Comparison of ENCODE assay signal across 20 cellular contexts in the genomic region with DNA sequence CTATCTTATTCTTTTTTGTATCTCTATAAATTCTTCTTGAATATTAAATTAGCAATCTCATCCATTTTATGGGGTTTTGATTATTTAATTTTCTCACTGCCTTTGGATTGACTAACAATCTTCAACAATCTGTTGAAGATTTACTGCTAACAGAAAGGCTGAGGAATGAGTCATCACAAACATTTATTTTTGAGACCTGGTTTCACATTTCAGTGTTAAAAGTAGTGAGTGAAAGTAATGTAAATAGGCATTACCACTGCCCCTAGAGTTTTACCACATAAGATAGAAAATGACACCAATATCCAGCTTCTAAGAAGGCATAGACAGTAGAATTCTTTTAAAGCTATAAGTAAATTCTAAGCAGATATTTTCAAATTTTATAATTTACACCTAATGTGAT.
A peak's percentile ranks its signal among the peaks of the same experiment; 100 is the strongest.
DNase-seq lines count a peak whose midpoint lies in the region; ATAC-seq lines count a peak whose summit lies in the region.
"Had no signal": no experiment of that assay in that cellular context is flagged by ENCODE, and none has a peak within 500 bp of the region (broad histone marks: within the 10 kb centered on the region; RNA-seq: fewer than 3 reads in every experiment).

No MANE protein-coding gene starts in this region.

- no peaks in the 10 kb centered on the region for H3K36me3 Mint-ChIP-seq in activated T-cell treated with anti-CD3 and anti-CD28 coated beads, Interleukin-2, amount 50 U/mL, for 24 hours (ENCODE audit: low read depth)
- H3K36me3 Mint-ChIP-seq: brain, neural progenitor cell had no signal

- peak; percentile 93 for ATAC-seq in GM18502 (IDR thresholded peaks at IDR 0.05; ENCODE audit: poor library complexity, unreplicated experiment)
- peak; percentile 78 for ATAC-seq in GM21528 (IDR thresholded peaks at IDR 0.05; ENCODE audit: low FRiP score, unreplicated experiment)
- ATAC-seq in HG02840 (IDR thresholded peaks at IDR 0.05; ENCODE audit: low FRiP score, unreplicated experiment), result peak; percentile 70
- ATAC-seq in HG02870 (IDR thresholded peaks at IDR 0.05; ENCODE audit: unreplicated experiment), result no peak
- ATAC-seq: HCT116, psoas muscle, upper lobe of right lung had no signal

- DNase-seq in NCI-H460 (ENCODE audit: extremely low read depth, low read depth) (peak; percentile 1), NCI-H2196 (lab: John Stamatoyannopoulos, UW; ENCODE audit: unreplicated experiment) (no peak), posterior vena cava (ENCODE audit: low spot score) (no peak)
- no peak for DNase-seq in activated T-cell treated with anti-CD3 and anti-CD28 coated beads, Interleukin-2, amount 50 U/mL, for 24 hours
- DNase-seq: head of caudate nucleus; left ventricle myocardium inferior; MG63; NCI-H146; psoas muscle; stimulated activated CD4-positive, alpha-beta T cell treated with anti-CD3 and anti-CD28 coated beads, Interleukin-2, amount 100 ng/mL, for 48 hours; stomach; SW 1271; upper lobe of right lung had no signal

- H3K9me3 Mint-ChIP-seq in activated T-cell treated with anti-CD3 and anti-CD28 coated beads, Interleukin-2, amount 50 U/mL, for 24 hours, result peaks cover 9% of the 10 kb centered on the region

- intact Hi-C loops in posterior vena cava (cut with DNase I), result no loop called here

- no peaks in the 10 kb centered on the region for H3K27me3 Mint-ChIP-seq in activated T-cell treated with anti-CD3 and anti-CD28 coated beads, Interleukin-2, amount 50 U/mL, for 24 hours
- H3K27me3 Mint-ChIP-seq: brain had no signal

- no peak overlapping the region for H3K4me3 Mint-ChIP-seq in activated T-cell treated with anti-CD3 and anti-CD28 coated beads, Interleukin-2, amount 50 U/mL, for 24 hours
- H3K4me3 Mint-ChIP-seq: brain, neural progenitor cell had no signal

- H3K27ac Mint-ChIP-seq in activated T-cell treated with anti-CD3 and anti-CD28 coated beads, Interleukin-2, amount 50 U/mL, for 24 hours, result no peak overlapping the region
- H3K27ac Mint-ChIP-seq: brain, neural progenitor cell had no signal

- no peaks in the 10 kb centered on the region for H3K4me1 Mint-ChIP-seq in activated T-cell treated with anti-CD3 and anti-CD28 coated beads, Interleukin-2, amount 50 U/mL, for 24 hours (ENCODE audit: low read depth)
- H3K4me1 Mint-ChIP-seq: brain had no signal
